Comparison of ENCODE assay signal across 1 cellular context in the genomic region with DNA sequence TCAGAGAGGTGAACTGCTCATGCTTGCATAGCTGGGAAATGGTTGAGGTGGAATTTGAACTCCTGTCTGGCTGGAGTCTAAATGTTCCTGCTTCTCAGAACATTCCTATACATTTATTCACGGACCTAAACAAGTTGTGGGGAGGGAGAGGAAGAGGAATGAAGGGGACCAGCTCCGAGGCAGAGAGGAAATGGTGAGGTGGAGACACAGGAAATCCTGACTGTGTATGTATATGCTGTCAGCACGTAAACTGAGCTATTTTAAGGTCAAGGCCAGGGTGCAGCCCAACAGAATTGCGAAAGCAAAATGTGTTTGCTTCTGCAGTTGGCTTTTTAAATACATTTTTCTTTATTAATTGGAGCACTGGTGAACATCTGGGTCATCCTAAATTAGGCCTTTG.
A peak's percentile ranks its signal among the peaks of the same experiment; 100 is the strongest.
TF ChIP-seq lines count a peak whose summit lies in the region.

No MANE protein-coding gene starts in this region.

TF ChIP-seq in GM12878, 131 proteins besides CTCF, POLR2A, EP300 and RAD21 (continued from another document and continues in another):
- TF ChIP-seq, protein P1, sequence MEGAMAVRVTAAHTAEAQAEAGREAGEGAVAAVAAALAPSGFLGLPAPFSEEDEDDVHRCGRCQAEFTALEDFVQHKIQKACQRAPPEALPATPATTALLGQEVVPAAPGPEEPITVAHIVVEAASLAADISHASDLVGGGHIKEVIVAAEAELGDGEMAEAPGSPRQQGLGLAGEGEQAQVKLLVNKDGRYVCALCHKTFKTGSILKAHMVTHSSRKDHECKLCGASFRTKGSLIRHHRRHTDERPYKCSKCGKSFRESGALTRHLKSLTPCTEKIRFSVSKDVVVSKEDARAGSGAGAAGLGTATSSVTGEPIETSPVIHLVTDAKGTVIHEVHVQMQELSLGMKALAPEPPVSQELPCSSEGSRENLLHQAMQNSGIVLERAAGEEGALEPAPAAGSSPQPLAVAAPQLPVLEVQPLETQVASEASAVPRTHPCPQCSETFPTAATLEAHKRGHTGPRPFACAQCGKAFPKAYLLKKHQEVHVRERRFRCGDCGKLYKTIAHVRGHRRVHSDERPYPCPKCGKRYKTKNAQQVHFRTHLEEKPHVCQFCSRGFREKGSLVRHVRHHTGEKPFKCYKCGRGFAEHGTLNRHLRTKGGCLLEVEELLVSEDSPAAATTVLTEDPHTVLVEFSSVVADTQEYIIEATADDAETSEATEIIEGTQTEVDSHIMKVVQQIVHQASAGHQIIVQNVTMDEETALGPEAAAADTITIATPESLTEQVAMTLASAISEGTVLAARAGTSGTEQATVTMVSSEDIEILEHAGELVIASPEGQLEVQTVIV (IDR thresholded peaks at IDR 0.05; ENCODE audit: borderline replicate concordance, partially characterized antibody): no peak
- TF ChIP-seq SMAD5 (IDR thresholded peaks at IDR 0.05; ENCODE audit: low read depth): no peak
- TF ChIP-seq BRCA1 (IDR thresholded peaks at IDR 0.05; ENCODE audit: low read depth, low read length): no peak
- TF ChIP-seq HDAC2 (IDR thresholded peaks at IDR 0.05): no peak
- no peak for TF ChIP-seq NR2C1 (IDR thresholded peaks at IDR 0.05)
- no peak for TF ChIP-seq EZH2 (IDR thresholded peaks at IDR 0.05; ENCODE audit: borderline replicate concordance, control insufficient read depth, low read depth, low read length)
- no peak for TF ChIP-seq SRF (IDR thresholded peaks at IDR 0.05; ENCODE audit: low read depth in 2 of 2, low read length in 2 of 2)
- TF ChIP-seq RUNX3 (IDR thresholded peaks at IDR 0.05; ENCODE audit: low read length): 0 out of 2 replicates have a peak, but pooled peaks have one; percentile 12
- no peak for TF ChIP-seq SUPT20H (IDR thresholded peaks at IDR 0.05; ENCODE audit: borderline replicate concordance, control insufficient read depth, low read depth, low read length)
- no peak for TF ChIP-seq ZNF384 (IDR thresholded peaks at IDR 0.05; ENCODE audit: borderline replicate concordance, low read depth, low read length)
- TF ChIP-seq YY1 (IDR thresholded peaks at IDR 0.05; ENCODE audit: low read depth, low read length): no peak
- no peak for TF ChIP-seq CREB1 (IDR thresholded peaks at IDR 0.05; ENCODE audit: low read depth)
- TF ChIP-seq, protein P2, sequence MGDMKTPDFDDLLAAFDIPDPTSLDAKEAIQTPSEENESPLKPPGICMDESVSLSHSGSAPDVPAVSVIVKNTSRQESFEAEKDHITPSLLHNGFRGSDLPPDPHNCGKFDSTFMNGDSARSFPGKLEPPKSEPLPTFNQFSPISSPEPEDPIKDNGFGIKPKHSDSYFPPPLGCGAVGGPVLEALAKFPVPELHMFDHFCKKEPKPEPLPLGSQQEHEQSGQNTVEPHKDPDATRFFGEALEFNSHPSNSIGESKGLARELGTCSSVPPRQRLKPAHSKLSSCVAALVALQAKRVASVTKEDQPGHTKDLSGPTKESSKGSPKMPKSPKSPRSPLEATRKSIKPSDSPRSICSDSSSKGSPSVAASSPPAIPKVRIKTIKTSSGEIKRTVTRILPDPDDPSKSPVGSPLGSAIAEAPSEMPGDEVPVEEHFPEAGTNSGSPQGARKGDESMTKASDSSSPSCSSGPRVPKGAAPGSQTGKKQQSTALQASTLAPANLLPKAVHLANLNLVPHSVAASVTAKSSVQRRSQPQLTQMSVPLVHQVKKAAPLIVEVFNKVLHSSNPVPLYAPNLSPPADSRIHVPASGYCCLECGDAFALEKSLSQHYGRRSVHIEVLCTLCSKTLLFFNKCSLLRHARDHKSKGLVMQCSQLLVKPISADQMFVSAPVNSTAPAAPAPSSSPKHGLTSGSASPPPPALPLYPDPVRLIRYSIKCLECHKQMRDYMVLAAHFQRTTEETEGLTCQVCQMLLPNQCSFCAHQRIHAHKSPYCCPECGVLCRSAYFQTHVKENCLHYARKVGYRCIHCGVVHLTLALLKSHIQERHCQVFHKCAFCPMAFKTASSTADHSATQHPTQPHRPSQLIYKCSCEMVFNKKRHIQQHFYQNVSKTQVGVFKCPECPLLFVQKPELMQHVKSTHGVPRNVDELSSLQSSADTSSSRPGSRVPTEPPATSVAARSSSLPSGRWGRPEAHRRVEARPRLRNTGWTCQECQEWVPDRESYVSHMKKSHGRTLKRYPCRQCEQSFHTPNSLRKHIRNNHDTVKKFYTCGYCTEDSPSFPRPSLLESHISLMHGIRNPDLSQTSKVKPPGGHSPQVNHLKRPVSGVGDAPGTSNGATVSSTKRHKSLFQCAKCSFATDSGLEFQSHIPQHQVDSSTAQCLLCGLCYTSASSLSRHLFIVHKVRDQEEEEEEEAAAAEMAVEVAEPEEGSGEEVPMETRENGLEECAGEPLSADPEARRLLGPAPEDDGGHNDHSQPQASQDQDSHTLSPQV (IDR thresholded peaks at IDR 0.05): no peak
- no peak for TF ChIP-seq CBX5 (IDR thresholded peaks at IDR 0.05; ENCODE audit: low read depth)
- TF ChIP-seq, protein P3, sequence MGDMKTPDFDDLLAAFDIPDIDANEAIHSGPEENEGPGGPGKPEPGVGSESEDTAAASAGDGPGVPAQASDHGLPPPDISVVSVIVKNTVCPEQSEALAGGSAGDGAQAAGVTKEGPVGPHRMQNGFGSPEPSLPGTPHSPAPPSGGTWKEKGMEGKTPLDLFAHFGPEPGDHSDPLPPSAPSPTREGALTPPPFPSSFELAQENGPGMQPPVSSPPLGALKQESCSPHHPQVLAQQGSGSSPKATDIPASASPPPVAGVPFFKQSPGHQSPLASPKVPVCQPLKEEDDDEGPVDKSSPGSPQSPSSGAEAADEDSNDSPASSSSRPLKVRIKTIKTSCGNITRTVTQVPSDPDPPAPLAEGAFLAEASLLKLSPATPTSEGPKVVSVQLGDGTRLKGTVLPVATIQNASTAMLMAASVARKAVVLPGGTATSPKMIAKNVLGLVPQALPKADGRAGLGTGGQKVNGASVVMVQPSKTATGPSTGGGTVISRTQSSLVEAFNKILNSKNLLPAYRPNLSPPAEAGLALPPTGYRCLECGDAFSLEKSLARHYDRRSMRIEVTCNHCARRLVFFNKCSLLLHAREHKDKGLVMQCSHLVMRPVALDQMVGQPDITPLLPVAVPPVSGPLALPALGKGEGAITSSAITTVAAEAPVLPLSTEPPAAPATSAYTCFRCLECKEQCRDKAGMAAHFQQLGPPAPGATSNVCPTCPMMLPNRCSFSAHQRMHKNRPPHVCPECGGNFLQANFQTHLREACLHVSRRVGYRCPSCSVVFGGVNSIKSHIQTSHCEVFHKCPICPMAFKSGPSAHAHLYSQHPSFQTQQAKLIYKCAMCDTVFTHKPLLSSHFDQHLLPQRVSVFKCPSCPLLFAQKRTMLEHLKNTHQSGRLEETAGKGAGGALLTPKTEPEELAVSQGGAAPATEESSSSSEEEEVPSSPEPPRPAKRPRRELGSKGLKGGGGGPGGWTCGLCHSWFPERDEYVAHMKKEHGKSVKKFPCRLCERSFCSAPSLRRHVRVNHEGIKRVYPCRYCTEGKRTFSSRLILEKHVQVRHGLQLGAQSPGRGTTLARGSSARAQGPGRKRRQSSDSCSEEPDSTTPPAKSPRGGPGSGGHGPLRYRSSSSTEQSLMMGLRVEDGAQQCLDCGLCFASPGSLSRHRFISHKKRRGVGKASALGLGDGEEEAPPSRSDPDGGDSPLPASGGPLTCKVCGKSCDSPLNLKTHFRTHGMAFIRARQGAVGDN (IDR thresholded peaks at IDR 0.05): 0 out of 2 replicates have a peak, but pooled peaks have one; percentile 46
- no peak for TF ChIP-seq SP1 (IDR thresholded peaks at IDR 0.05; ENCODE audit: low read depth, low read length)
- no peak for TF ChIP-seq TAF1 (IDR thresholded peaks at IDR 0.05; ENCODE audit: borderline replicate concordance, low read depth, low read length)
- TF ChIP-seq PML (IDR thresholded peaks at IDR 0.05; ENCODE audit: low read length): no peak
- no peak for TF ChIP-seq KAT2A (conservative IDR thresholded peaks at IDR 0.05; ENCODE audit: control insufficient read depth, low read depth, low read length)
- TF ChIP-seq, protein P4, sequence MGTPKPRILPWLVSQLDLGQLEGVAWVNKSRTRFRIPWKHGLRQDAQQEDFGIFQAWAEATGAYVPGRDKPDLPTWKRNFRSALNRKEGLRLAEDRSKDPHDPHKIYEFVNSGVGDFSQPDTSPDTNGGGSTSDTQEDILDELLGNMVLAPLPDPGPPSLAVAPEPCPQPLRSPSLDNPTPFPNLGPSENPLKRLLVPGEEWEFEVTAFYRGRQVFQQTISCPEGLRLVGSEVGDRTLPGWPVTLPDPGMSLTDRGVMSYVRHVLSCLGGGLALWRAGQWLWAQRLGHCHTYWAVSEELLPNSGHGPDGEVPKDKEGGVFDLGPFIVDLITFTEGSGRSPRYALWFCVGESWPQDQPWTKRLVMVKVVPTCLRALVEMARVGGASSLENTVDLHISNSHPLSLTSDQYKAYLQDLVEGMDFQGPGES (IDR thresholded peaks at IDR 0.05): no peak
- TF ChIP-seq NFYA (IDR thresholded peaks at IDR 0.05; ENCODE audit: borderline replicate concordance, low read depth, low read length): no peak
- TF ChIP-seq MYB (IDR thresholded peaks at IDR 0.05; ENCODE audit: borderline replicate concordance, low read depth, low read length): no peak
- TF ChIP-seq MXI1 (IDR thresholded peaks at IDR 0.05; ENCODE audit: low read depth, low read length): no peak
- no peak for TF ChIP-seq ZZZ3 (IDR thresholded peaks at IDR 0.05; ENCODE audit: control insufficient read depth, insufficient read length, low read depth)
- TF ChIP-seq, protein P5, sequence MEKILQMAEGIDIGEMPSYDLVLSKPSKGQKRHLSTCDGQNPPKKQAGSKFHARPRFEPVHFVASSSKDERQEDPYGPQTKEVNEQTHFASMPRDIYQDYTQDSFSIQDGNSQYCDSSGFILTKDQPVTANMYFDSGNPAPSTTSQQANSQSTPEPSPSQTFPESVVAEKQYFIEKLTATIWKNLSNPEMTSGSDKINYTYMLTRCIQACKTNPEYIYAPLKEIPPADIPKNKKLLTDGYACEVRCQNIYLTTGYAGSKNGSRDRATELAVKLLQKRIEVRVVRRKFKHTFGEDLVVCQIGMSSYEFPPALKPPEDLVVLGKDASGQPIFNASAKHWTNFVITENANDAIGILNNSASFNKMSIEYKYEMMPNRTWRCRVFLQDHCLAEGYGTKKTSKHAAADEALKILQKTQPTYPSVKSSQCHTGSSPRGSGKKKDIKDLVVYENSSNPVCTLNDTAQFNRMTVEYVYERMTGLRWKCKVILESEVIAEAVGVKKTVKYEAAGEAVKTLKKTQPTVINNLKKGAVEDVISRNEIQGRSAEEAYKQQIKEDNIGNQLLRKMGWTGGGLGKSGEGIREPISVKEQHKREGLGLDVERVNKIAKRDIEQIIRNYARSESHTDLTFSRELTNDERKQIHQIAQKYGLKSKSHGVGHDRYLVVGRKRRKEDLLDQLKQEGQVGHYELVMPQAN (conservative IDR thresholded peaks at IDR 0.05): no peak
- no peak for TF ChIP-seq RBBP5 (conservative IDR thresholded peaks at IDR 0.05)
- no peak for TF ChIP-seq SPI1 (IDR thresholded peaks at IDR 0.05; ENCODE audit: borderline replicate concordance, insufficient read depth, low read depth, low read length)
- TF ChIP-seq, protein P6, sequence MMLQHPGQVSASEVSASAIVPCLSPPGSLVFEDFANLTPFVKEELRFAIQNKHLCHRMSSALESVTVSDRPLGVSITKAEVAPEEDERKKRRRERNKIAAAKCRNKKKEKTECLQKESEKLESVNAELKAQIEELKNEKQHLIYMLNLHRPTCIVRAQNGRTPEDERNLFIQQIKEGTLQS (IDR thresholded peaks at IDR 0.05; ENCODE audit: borderline replicate concordance, extremely low read depth, low read depth, low read length): no peak
- no peak for TF ChIP-seq MTA3 (IDR thresholded peaks at IDR 0.05; ENCODE audit: borderline replicate concordance, low read length)
- no peak for TF ChIP-seq STAT3 (IDR thresholded peaks at IDR 0.05; ENCODE audit: low read depth, low read length)
- TF ChIP-seq GABPA (IDR thresholded peaks at IDR 0.05; ENCODE audit: low read depth): peak; percentile 40
- no peak for TF ChIP-seq FOS (IDR thresholded peaks at IDR 0.05; ENCODE audit: borderline replicate concordance, extremely low read depth, insufficient read length)
- TF ChIP-seq ETV6 (conservative IDR thresholded peaks at IDR 0.05 in 1 of 2, IDR thresholded peaks at IDR 0.05 in 1 of 2; ENCODE audit: borderline replicate concordance in 1 of 2, low read depth in 1 of 2): no peak
- 0 out of 2 replicates have a peak, but pooled peaks have one; percentile 33 for TF ChIP-seq MTA2 (IDR thresholded peaks at IDR 0.05; ENCODE audit: low read depth)
- TF ChIP-seq, protein P7, sequence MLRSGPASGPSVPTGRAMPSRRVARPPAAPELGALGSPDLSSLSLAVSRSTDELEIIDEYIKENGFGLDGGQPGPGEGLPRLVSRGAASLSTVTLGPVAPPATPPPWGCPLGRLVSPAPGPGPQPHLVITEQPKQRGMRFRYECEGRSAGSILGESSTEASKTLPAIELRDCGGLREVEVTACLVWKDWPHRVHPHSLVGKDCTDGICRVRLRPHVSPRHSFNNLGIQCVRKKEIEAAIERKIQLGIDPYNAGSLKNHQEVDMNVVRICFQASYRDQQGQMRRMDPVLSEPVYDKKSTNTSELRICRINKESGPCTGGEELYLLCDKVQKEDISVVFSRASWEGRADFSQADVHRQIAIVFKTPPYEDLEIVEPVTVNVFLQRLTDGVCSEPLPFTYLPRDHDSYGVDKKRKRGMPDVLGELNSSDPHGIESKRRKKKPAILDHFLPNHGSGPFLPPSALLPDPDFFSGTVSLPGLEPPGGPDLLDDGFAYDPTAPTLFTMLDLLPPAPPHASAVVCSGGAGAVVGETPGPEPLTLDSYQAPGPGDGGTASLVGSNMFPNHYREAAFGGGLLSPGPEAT (IDR thresholded peaks at IDR 0.05; ENCODE audit: low read depth): no peak
- peak; percentile 48 for TF ChIP-seq MEF2B (IDR thresholded peaks at IDR 0.05; ENCODE audit: partially characterized antibody, poor library complexity, severe bottlenecking)
- TF ChIP-seq LARP7 (IDR thresholded peaks at IDR 0.05): no peak
- TF ChIP-seq CHD4 (IDR thresholded peaks at IDR 0.05): no peak
- TF ChIP-seq, protein P8, sequence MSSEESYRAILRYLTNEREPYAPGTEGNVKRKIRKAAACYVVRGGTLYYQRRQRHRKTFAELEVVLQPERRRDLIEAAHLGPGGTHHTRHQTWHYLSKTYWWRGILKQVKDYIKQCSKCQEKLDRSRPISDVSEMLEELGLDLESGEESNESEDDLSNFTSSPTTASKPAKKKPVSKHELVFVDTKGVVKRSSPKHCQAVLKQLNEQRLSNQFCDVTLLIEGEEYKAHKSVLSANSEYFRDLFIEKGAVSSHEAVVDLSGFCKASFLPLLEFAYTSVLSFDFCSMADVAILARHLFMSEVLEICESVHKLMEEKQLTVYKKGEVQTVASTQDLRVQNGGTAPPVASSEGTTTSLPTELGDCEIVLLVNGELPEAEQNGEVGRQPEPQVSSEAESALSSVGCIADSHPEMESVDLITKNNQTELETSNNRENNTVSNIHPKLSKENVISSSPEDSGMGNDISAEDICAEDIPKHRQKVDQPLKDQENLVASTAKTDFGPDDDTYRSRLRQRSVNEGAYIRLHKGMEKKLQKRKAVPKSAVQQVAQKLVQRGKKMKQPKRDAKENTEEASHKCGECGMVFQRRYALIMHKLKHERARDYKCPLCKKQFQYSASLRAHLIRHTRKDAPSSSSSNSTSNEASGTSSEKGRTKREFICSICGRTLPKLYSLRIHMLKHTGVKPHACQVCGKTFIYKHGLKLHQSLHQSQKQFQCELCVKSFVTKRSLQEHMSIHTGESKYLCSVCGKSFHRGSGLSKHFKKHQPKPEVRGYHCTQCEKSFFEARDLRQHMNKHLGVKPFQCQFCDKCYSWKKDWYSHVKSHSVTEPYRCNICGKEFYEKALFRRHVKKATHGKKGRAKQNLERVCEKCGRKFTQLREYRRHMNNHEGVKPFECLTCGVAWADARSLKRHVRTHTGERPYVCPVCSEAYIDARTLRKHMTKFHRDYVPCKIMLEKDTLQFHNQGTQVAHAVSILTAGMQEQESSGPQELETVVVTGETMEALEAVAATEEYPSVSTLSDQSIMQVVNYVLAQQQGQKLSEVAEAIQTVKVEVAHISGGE (CRISPR knock-in tag; IDR thresholded peaks at IDR 0.05): no peak
